ENCODE assay signal across 8 cellular contexts in the genomic region with DNA sequence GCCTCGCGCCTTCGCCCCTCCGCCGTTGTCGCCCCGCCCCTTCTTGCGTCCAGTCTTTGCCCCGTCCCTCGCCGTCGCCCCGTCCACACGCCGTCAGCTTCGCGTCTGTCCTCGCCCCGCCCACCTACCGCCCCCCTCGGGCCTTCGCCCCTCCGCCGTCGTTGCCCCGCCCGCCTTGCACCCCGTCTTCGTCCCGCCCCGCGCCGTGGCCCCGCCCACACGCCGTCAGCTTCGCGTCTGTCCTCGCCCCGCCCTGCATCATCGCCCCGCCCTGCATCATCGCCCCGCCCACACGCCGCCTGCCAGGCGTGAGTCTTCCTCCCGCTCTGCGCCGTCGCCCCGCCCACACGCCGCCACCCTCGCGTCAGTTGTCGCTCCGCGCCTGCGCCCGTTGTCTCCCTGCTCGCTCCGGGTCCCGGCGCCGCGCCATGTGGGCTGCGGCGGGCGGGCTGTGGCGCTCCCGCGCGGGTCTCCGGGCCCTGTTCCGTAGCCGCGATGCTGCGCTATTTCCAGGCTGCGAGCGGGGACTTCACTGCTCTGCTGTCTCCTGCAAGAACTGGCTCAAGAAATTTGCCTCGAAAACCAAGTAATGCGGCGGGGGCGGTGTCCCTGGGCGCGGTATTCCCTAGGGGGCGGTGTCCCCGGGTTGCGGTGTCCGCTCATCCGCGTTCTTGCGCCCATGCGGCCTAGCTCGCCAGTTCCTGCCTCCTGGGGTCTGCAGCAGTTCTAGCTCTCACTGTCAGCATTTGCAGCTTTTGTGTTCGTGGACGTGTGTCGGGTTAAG.
A peak's percentile ranks its signal among the peaks of the same experiment; 100 is the strongest.
DNase-seq lines count a peak whose midpoint lies in the region; ATAC-seq and TF ChIP-seq lines count a peak whose summit lies in the region.

Gene RBFA, plus strand, starts transcription at position 367 of the 784 bp plus-strand sequence. Its CDS starts 62 bp downstream, at position 429.

- H3K9ac ChIP-seq in mucosa of stomach (ENCODE audit: low read length) = peak within 1 kb of the TSS; percentile 79

- ATAC-seq in GM21576 (IDR thresholded peaks at IDR 0.05; ENCODE audit: unreplicated experiment) = peak; percentile 70

- H3K4me1 ChIP-seq in mucosa of stomach (ENCODE audit: control insufficient read depth, insufficient read depth, low read length) = no peaks in the 10 kb centered on the region

- peak; percentile 71 for TF ChIP-seq POLR2A in erythroblast (IDR thresholded peaks at IDR 0.05; ENCODE audit: low read length)

- DNase-seq in DMS153 (lab: John Stamatoyannopoulos, UW) (peak; percentile 94), OCI-M2 (lab: John Stamatoyannopoulos, UW; ENCODE audit: unreplicated experiment) (peak; percentile 50), activated T-cell treated with anti-CD3 and anti-CD28 coated beads for 48 hours (ENCODE audit: low read depth) (peak; percentile 99), erythroblast (lab: John Stamatoyannopoulos, UW) (peak; percentile 100)
- DNase-seq in stimulated activated CD8-positive, alpha-beta memory T cell treated with anti-CD3 and anti-CD28 coated beads, Interleukin-7, amount 100 ng/mL, for 1 hour (ENCODE audit: low read depth in 2 of 2) = peak; percentile 100

- peak within 1 kb of the TSS; percentile 85 for H3K4me3 ChIP-seq in mucosa of stomach (ENCODE audit: low read length)

- no peaks in the 10 kb centered on the region for H3K9me3 ChIP-seq in mucosa of stomach (ENCODE audit: control insufficient read depth, low read length)

- no peak for TF ChIP-seq RAD21 in Ishikawa (IDR thresholded peaks at IDR 0.05; ENCODE audit: low read depth)

- H3K36me3 ChIP-seq in mucosa of stomach (ENCODE audit: control insufficient read depth, insufficient read depth, low read length) = no peaks in the 10 kb centered on the region

- TF ChIP-seq EP300 in Ishikawa (IDR thresholded peaks at IDR 0.05; ENCODE audit: borderline replicate concordance) = no peak

- H3K27me3 ChIP-seq in mucosa of stomach (ENCODE audit: control insufficient read depth, insufficient read depth, low read length) = no peaks in the 10 kb centered on the region

TF ChIP-seq in Ishikawa, 13 proteins besides CTCF, POLR2A, EP300 and RAD21:
- peak; percentile 51; the same call in 1 of the 2 replicates for TF ChIP-seq EGR1 (IDR thresholded peaks at IDR 0.05)
- no peak for TF ChIP-seq FOXM1 (IDR thresholded peaks at IDR 0.05; ENCODE audit: borderline replicate concordance, low read depth)
- peak; percentile 64 for TF ChIP-seq YY1 (IDR thresholded peaks at IDR 0.05; ENCODE audit: low read depth)
- TF ChIP-seq TCF12 (IDR thresholded peaks at IDR 0.05; ENCODE audit: low read depth) = no peak; the same call in 1 of the 2 replicates
- TF ChIP-seq NFIC (IDR thresholded peaks at IDR 0.05) = no peak
- peak; percentile 82 for TF ChIP-seq TAF1 (IDR thresholded peaks at IDR 0.05; ENCODE audit: low read depth)
- no peak for TF ChIP-seq CEBPB (IDR thresholded peaks at IDR 0.05)
- peak; percentile 85; the same call in 1 of the 2 replicates for TF ChIP-seq ZBTB7A (IDR thresholded peaks at IDR 0.05; ENCODE audit: low read depth)
- peak; percentile 95 for TF ChIP-seq MAX (IDR thresholded peaks at IDR 0.05)
- TF ChIP-seq CREB1 (IDR thresholded peaks at IDR 0.05; ENCODE audit: low read depth) = peak; percentile 61
- peak; percentile 43; the same call in 1 of the 2 replicates for TF ChIP-seq USF1 (IDR thresholded peaks at IDR 0.05)
- peak; percentile 41; the same call in 1 of the 2 replicates for TF ChIP-seq TEAD4 (IDR thresholded peaks at IDR 0.05)
- TF ChIP-seq REST (IDR thresholded peaks at IDR 0.05; ENCODE audit: low read depth) = no peak

Comparison
In these comparisons a context has a peak if more than half of its experiments do, and no peak if none do; other contexts are left out.
1. Peak in every context shown above with its lines: DNase-seq, ATAC-seq and H3K4me3 ChIP-seq.
2. DNase-seq: peak in every context shown above with its lines; median percentile 100 in erythroblast; 100 in stimulated activated CD8-positive, alpha-beta memory T cell treated with anti-CD3 and anti-CD28 coated beads, Interleukin-7, amount 100 ng/mL, for 1 hour; 99 in activated T-cell treated with anti-CD3 and anti-CD28 coated beads for 48 hours; 94 in DMS153; 50 in OCI-M2.